In the genomic region with DNA sequence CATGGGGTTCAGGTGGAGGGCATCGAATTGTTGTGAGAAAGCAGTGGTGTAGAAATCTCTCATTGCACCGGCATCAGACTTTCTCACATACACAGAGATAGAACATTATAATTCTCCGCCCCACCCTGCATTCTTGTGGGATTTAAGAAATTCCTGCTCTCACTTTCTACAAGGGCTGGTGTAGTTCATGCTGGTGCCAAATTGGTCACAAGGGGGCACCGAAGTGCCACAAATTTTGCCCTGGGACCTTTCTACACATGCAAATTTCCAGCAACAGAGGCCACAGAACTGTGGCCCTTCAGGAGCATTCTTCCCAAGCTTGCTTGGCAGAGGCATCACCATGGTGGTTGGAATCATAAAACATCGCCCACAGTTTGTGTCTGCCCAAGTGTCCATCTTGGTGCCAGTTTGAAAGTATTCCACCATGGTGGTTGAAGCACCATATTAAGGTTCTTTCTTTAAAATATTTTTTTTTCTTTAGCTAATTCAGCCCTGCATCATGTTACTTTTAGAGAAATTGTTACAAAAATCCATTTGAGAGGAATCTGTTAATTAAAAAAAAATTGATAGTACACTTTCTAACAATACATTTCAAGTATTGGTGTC, we compare ENCODE assay signal across 9 cellular contexts.
DNase-seq lines count a peak whose midpoint lies in the region; ATAC-seq lines count a peak whose summit lies in the region.
"Had no signal": no experiment of that assay in that cellular context is flagged by ENCODE, and none has a peak within 500 bp of the region (broad histone marks: within the 10 kb centered on the region; RNA-seq: fewer than 3 reads in every experiment).

No MANE protein-coding gene starts in this region.

- H3K4ac ChIP-seq in neuronal stem cell (ENCODE audit: low read length) = no peak overlapping the region

- WGBS in neuronal stem cell (ENCODE audit: extremely low coverage in 2 of 2, insufficient read length in 2 of 2, insufficient replicate concordance in 1 of 2), 2 donors = no CpG with 5 or more reads among the region's 5 CpGs

- no peak overlapping the region for H4K91ac ChIP-seq in neuronal stem cell (ENCODE audit: low read depth, low read length, poor library complexity)

- H3K9me3 ChIP-seq in neuronal stem cell (replicated peaks in 1 of 2; ENCODE audit: control insufficient read depth in 2 of 2, insufficient read depth in 1 of 2, low read depth in 1 of 2, low read length in 2 of 2) = no peaks in the 10 kb centered on the region

- H3K4me2 ChIP-seq in neuronal stem cell (ENCODE audit: insufficient read depth, low read length, poor library complexity, severe bottlenecking) = no peak overlapping the region

- H2BK120ac ChIP-seq in neuronal stem cell (ENCODE audit: low read depth, low read length) = no peak overlapping the region

- no peak overlapping the region for H3K4me3 ChIP-seq in neuronal stem cell (ENCODE audit: low read length in 2 of 2)

- no peak overlapping the region for H2AK5ac ChIP-seq in neuronal stem cell (ENCODE audit: low read depth, low read length)

- no peaks in the 10 kb centered on the region for H3K79me1 ChIP-seq in neuronal stem cell (ENCODE audit: low read depth, low read length)

- peak in 2 of 3 donors; percentile 3 for DNase-seq in stimulated activated CD4-positive, alpha-beta T cell treated with anti-CD3 and anti-CD28 coated beads, Interleukin-12 subunit alpha, Interleukin-12 subunit beta, amount 100 ng/mL, for 48 hours (ENCODE audit: low read depth in 2 of 3, low spot score in 1 of 3)
- no peak for DNase-seq in stimulated activated CD4-positive, alpha-beta T cell treated with anti-CD3 and anti-CD28 coated beads, Interleukin-4, amount 100 ng/mL, for 24 hours
- DNase-seq in H4 (ENCODE audit: low spot score) (peak; percentile 78), LoVo (ENCODE audit: low spot score) (peak; percentile 23), SKM-1 (lab: John Stamatoyannopoulos, UW; ENCODE audit: unreplicated experiment) (peak; percentile 11), neuronal stem cell (ENCODE audit: low spot score) (peak; percentile 78), OCI-M2 (lab: John Stamatoyannopoulos, UW; ENCODE audit: unreplicated experiment) (no peak)

- H4K8ac ChIP-seq in neuronal stem cell (ENCODE audit: low read depth, low read length) = no peak overlapping the region

- H3K9ac ChIP-seq in neuronal stem cell (ENCODE audit: low read depth, low read length, poor library complexity) = no peak overlapping the region

- no peak overlapping the region for H3K23ac ChIP-seq in neuronal stem cell (ENCODE audit: low read depth, low read length, poor library complexity)

- ATAC-seq in esophagus mucosa = peak; percentile 82
- ATAC-seq: naive thymus-derived CD8-positive, alpha-beta T cell had no signal

- peaks cover 0 to 2% of the 10 kb centered on the region in 2 donors for H3K4me1 ChIP-seq in neuronal stem cell (ENCODE audit: control insufficient read depth in 2 of 2, insufficient read depth in 1 of 2, low read depth in 1 of 2, low read length in 2 of 2)

- H3K27me3 ChIP-seq in neuronal stem cell (ENCODE audit: control insufficient read depth in 3 of 3, insufficient read depth in 3 of 3, low read depth in 1 of 3, low read length in 3 of 3) = no peaks in the 10 kb centered on the region

- H2AFZ ChIP-seq in neuronal stem cell (ENCODE audit: low read length) = no peak overlapping the region

- no peaks in the 10 kb centered on the region for H3K36me3 ChIP-seq in neuronal stem cell (replicated peaks in 1 of 2; ENCODE audit: control insufficient read depth in 2 of 2, insufficient read depth in 2 of 2, low read length in 2 of 2)

- H2BK15ac ChIP-seq in neuronal stem cell (ENCODE audit: low read length) = no peak overlapping the region

- no peak overlapping the region for H2BK5ac ChIP-seq in neuronal stem cell (ENCODE audit: low read length)

- H3K27ac ChIP-seq in neuronal stem cell (replicated peaks; ENCODE audit: low read length) = no peak overlapping the region

- no peak overlapping the region for H3K14ac ChIP-seq in neuronal stem cell (ENCODE audit: low read length)

- H3K18ac ChIP-seq in neuronal stem cell (ENCODE audit: low read length) = no peak overlapping the region

- no peak overlapping the region for H2BK12ac ChIP-seq in neuronal stem cell (ENCODE audit: low read length)

Comparison
In these comparisons a context has a peak if more than half of its experiments do, and no peak if none do; other contexts are left out.
1. DNase-seq: peak in stimulated activated CD4-positive, alpha-beta T cell treated with anti-CD3 and anti-CD28 coated beads, Interleukin-12 subunit alpha, Interleukin-12 subunit beta, amount 100 ng/mL, for 48 hours (2 of 3), H4 (single experiment), LoVo (single experiment), SKM-1 (single experiment) and neuronal stem cell (single experiment); none in stimulated activated CD4-positive, alpha-beta T cell treated with anti-CD3 and anti-CD28 coated beads, Interleukin-4, amount 100 ng/mL, for 24 hours (single experiment) and OCI-M2 (single experiment).